In the genomic region with DNA sequence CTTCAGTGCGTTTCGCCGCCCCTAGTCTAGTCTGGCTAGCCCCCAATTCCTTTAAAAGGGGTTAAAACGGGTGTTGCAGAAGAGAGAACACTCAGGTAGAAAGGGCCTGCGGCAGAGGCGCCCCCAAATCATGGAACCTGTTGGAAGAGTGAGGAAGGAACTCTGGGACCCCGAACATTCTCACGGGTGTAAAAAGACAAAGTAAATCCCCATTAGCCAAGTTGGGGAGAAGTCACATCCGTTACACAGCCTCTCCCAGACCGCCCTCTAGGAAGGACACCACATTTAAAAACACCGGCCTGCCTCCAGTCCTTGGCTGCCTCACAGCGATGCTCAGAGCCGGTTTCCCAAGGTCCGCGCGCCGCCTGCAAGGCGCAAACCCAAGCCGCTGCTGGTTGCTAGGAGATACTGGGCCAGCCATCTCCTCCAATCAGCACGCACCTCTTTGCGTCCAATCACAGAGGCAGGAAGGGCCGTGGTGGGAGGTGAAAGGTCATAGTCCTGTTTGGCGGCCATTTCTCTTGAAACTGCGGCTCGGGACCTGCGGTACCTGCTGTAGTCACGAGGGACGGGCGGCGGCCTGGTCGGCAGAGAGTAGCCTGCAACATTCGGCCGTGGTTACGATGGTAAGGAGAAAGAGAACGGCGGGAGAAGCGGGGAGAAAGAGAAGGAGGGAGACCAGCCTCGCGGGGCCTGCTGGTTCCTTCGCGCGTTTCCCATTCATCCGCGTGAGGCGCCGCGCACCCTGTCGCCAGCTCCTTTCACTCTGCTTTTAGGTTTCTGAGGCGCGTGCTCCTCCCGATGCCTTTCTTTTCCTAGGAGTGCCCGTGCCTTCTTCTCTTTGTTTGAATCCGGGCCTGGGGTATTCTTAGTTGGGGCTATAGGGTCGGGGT, we compare ENCODE assay signal across 8 cellular contexts. TPM values are rescaled to one million over a fixed set of nuclear protein-coding genes. Genes with fewer than 3 reads are reported as not detected.
A peak's percentile ranks its signal among the peaks of the same experiment; 100 is the strongest.
DNase-seq lines count a peak whose midpoint lies in the region; ATAC-seq, FAIRE-seq and TF ChIP-seq lines count a peak whose summit lies in the region.

A gene (plus strand): TSS at position 502 of the 893 bp plus-strand sequence. CDS start 122 bp downstream, at position 624.

- peak within 1 kb of the TSS; percentile 75 for H3K27ac ChIP-seq in CD4-positive, alpha-beta memory T cell (ENCODE audit: low read depth, low read length)
- peak within 1 kb of the TSS in 53 of 59 donors; percentile 0 to 91 (median 69) for H3K27ac ChIP-seq in dorsolateral prefrontal cortex
- peak within 1 kb of the TSS; percentile 84 for H3K27ac ChIP-seq in HepG2 (ENCODE audit: extremely low read length, insufficient read depth, low read length)

- H3K36me3 Mint-ChIP-seq in CD4-positive, alpha-beta memory T cell: peaks cover 22 to 25% of the 10 kb centered on the region in 2 donors

- TF ChIP-seq RAD21 in HepG2 (CRISPR knock-in tag; IDR thresholded peaks at IDR 0.05): peak; percentile 29

- peak within 1 kb of the TSS in 1 of 8 donors; percentile 0 for H3K4me3 Mint-ChIP-seq in CD4-positive, alpha-beta memory T cell

- peak; percentile 76 to 83; a peak in 3 of 4 replicates for TF ChIP-seq POLR2A in HepG2 (IDR thresholded peaks at IDR 0.05; ENCODE audit: insufficient read depth in 1 of 2, low read depth in 2 of 2, low read length in 2 of 2)

- FAIRE-seq in HepG2 (lab: Jason Lieb, UNC): peak; percentile 96

- H3K9me3 ChIP-seq in CD4-positive, alpha-beta memory T cell (ENCODE audit: control insufficient read depth in 1 of 2, low read length in 2 of 2): no peaks in the 10 kb centered on the region
- H3K9me3 ChIP-seq in HepG2 (ENCODE audit: low read length): no peaks in the 10 kb centered on the region

- in situ Hi-C loops in HepG2 (cut with HindIII; ENCODE audit: extremely low pct_ligation_motif_present, low pct_unique_long_range_greater_than_20kb): no loop called here

- H3K4me1 Mint-ChIP-seq in CD4-positive, alpha-beta memory T cell: peaks cover 13 to 25% (median 17%) of the 10 kb centered on the region in 4 donors

- TF ChIP-seq EP300 in HepG2 (IDR thresholded peaks at IDR 0.05; ENCODE audit: low read depth in 2 of 2, low read length in 2 of 2) (no peak), HepG2 (CRISPR knock-in tag; IDR thresholded peaks at IDR 0.05; ENCODE audit: borderline replicate concordance) (no peak)

- POLR2A ChIA-PET in CD4-positive, alpha-beta memory T cell (lab: Charles Lee; ENCODE audit: partially characterized antibody): interaction anchor here (1.5 kb wide), 1 partner anchor 84 kb away, joined by 5 read pairs; a partner anchor contains a TSS
- POLR2A ChIA-PET in HepG2 (lab: Yijun Ruan, JAX): interaction anchor here (1.0 kb wide), 1 partner anchor 140 kb away, joined by 5 read pairs; no protein-coding TSS in a partner anchor

- H3K9ac ChIP-seq in HepG2 (ENCODE audit: insufficient read depth, low read depth, low read length): peak within 1 kb of the TSS; percentile 90

- peak within 1 kb of the TSS; percentile 77 to 90 for H3K4me3 ChIP-seq in CD4-positive, alpha-beta memory T cell (ENCODE audit: low read length in 2 of 2)
- H3K4me3 ChIP-seq in dorsolateral prefrontal cortex: peak within 1 kb of the TSS; percentile 58 to 99 (median 86)
- peak within 1 kb of the TSS; percentile 84 to 87 (median 85) for H3K4me3 ChIP-seq in HepG2 (replicated peaks in 1 of 3; ENCODE audit: insufficient read depth in 1 of 3, low read depth in 2 of 3, low read length in 3 of 3)

- H3K4me2 ChIP-seq in HepG2 (ENCODE audit: low read depth, low read length): peak within 1 kb of the TSS; percentile 90

- H2AFZ ChIP-seq in HepG2 (ENCODE audit: low read length): peak within 1 kb of the TSS; percentile 77

- ATAC-seq in GM19438 (IDR thresholded peaks at IDR 0.05; ENCODE audit: low read depth, unreplicated experiment) (peak; percentile 99), HG03571 (IDR thresholded peaks at IDR 0.05; ENCODE audit: unreplicated experiment) (peak; percentile 99), HepG2 (peak; percentile 98)

- H3K27me3 Mint-ChIP-seq in CD4-positive, alpha-beta memory T cell: no peaks in the 10 kb centered on the region

- H3K9me3 Mint-ChIP-seq in CD4-positive, alpha-beta memory T cell: no peaks in the 10 kb centered on the region

- intact Hi-C loops in CD4-positive, alpha-beta memory T cell (cut with micrococcal nuclease): loop anchor here (1.0 to 2.0 kb wide), 4 partner anchors 85 to 1048 kb away; a partner anchor contains a TSS
- intact Hi-C loops in dorsolateral prefrontal cortex (cut with DNase I): loop anchor here in 1 of 2 donors (5.0 kb wide), 1 partner anchor 179 kb away; a partner anchor contains a TSS
- intact Hi-C loops in HepG2 (cut with micrococcal nuclease; ENCODE audit: unreplicated experiment): loop anchor here (5.0 kb wide), 1 partner anchor 139 kb away; a partner anchor contains a TSS

- H4K20me1 ChIP-seq in HepG2 (ENCODE audit: insufficient read depth, low read length): peaks cover 4% of the 10 kb centered on the region

- 4% methylated on average over 43 of the region's 54 CpGs for WGBS in HepG2 (ENCODE audit: low lambda C conversion rate)

- peak within 1 kb of the TSS in 1 of 7 donors; percentile 60 for H3K27ac Mint-ChIP-seq in CD4-positive, alpha-beta memory T cell

- peak; percentile 93 to 96 (median 94) for DNase-seq in CD4-positive, alpha-beta memory T cell
- peak; percentile 94 for DNase-seq in NCI-H774 (lab: John Stamatoyannopoulos, UW)
- peak; percentile 90 to 91 for DNase-seq in activated CD4-positive, alpha-beta T cell treated with anti-CD3 and anti-CD28 coated beads, Interleukin-2, amount 50 U/mL, for 4 hours
- peak; percentile 89 to 97 (median 95) for DNase-seq in dorsolateral prefrontal cortex
- DNase-seq in HepG2 (ENCODE audit: low spot score): peak; percentile 95
- DNase-seq in stimulated activated CD4-positive, alpha-beta T cell treated with anti-CD3 and anti-CD28 coated beads, Interleukin-4, amount 100 ng/mL, for 1 hour: peak; percentile 86

- H3K36me3 ChIP-seq in CD4-positive, alpha-beta memory T cell (ENCODE audit: insufficient read depth, low read length): peaks cover 19% of the 10 kb centered on the region
- peaks cover 2 to 20% of the 10 kb centered on the region in 2 experiments for H3K36me3 ChIP-seq in HepG2 (replicated peaks in 1 of 2; ENCODE audit: control insufficient read depth in 1 of 2, insufficient read depth in 2 of 2, low read length in 2 of 2)

- peaks cover 48% of the 10 kb centered on the region for H3K79me2 ChIP-seq in HepG2 (ENCODE audit: insufficient read depth, low read length)

- CTCF ChIA-PET in CD4-positive, alpha-beta memory T cell (lab: Charles Lee; ENCODE audit: partially characterized antibody): no interaction called here
- CTCF ChIA-PET in HepG2 (lab: Yijun Ruan, JAX; ENCODE audit: low intra/inter-chr PET ratio, low total read pairs): no interaction called here

- no peaks in the 10 kb centered on the region for H3K27me3 ChIP-seq in CD4-positive, alpha-beta memory T cell (ENCODE audit: insufficient read depth, low read length)
- H3K27me3 ChIP-seq in dorsolateral prefrontal cortex (no peaks in the 10 kb centered on the region), HepG2 (ENCODE audit: control insufficient read depth in 1 of 2, insufficient read depth in 2 of 2, low read length in 2 of 2) (no peaks in the 10 kb centered on the region; a peak in 2 of 5 replicates)

- BruUV-seq in HepG2 (replicated peaks; lab: Mats Ljungman, UMichigan): no TSS peak

- peak in 39 of 56 donors; percentile 9 to 57 (median 35) for TF ChIP-seq CTCF in dorsolateral prefrontal cortex (IDR thresholded peaks at IDR 0.05 in 54 of 56, conservative IDR thresholded peaks at IDR 0.05 in 2 of 56; ENCODE audit: low read depth in 1 of 56, partially characterized antibody in 56 of 56)
- TF ChIP-seq CTCF in HepG2 (CRISPR knock-in tag; IDR thresholded peaks at IDR 0.05): peak; percentile 34; the same call in 1 of the 2 replicates

- H3K4me1 ChIP-seq in CD4-positive, alpha-beta memory T cell (ENCODE audit: insufficient read depth, low read length): peaks cover 33% of the 10 kb centered on the region
- H3K4me1 ChIP-seq in HepG2 (ENCODE audit: insufficient read depth, low read length): peaks cover 64% of the 10 kb centered on the region

TF ChIP-seq in HepG2, 621 proteins besides CTCF, POLR2A, EP300 and RAD21 (continues in another document):
- TF ChIP-seq, protein P1, sequence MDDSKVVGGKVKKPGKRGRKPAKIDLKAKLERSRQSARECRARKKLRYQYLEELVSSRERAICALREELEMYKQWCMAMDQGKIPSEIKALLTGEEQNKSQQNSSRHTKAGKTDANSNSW (CRISPR knock-in tag; IDR thresholded peaks at IDR 0.05; ENCODE audit: borderline replicate concordance): no peak
- TF ChIP-seq ZZZ3 (CRISPR knock-in tag; IDR thresholded peaks at IDR 0.05; ENCODE audit: borderline replicate concordance): peak; percentile 81; the same call in 1 of the 2 replicates

RNA-seq across cellular contexts. Expression of the gene that starts here (rescaled TPM):
- total RNA-seq in CD4-positive, alpha-beta memory T cell: 10 to 100 TPM; 16.7 to 19.5 TPM
- 10 to 100 TPM; 42.9 to 60.5 TPM for polyA plus RNA-seq in CD4-positive, alpha-beta memory T cell
- total RNA-seq in dorsolateral prefrontal cortex (10 to 100 TPM in 119 of 120 experiments, 1 to 10 TPM in 1; 8.8 to 28.7 (median 18.1) TPM), HepG2 (2016; rRNA removed; fragmentation: Illumina TruSeq; extraction: Trizol) (77.2 and 94.7 TPM in 2 replicates)
- 26.9 and 33.1 TPM in 2 replicates for total RNA-seq in HepG2 (2016; cell fraction: cytosol; rRNA removed; fragmentation: Illumina TruSeq; extraction: Trizol; ENCODE audit: low read depth)
- total RNA-seq in HepG2 (2016; cell fraction: insoluble cytoplasmic fraction; rRNA removed; fragmentation: Illumina TruSeq; extraction: Trizol): 81.2 and 98.9 TPM in 2 replicates
- total RNA-seq in HepG2 (2016; cell fraction: membrane; rRNA removed; fragmentation: Illumina TruSeq; extraction: Trizol): 44.1 and 49.3 TPM in 2 replicates
- total RNA-seq in HepG2 (2016; cell fraction: nucleus; rRNA removed; fragmentation: Illumina TruSeq; extraction: Trizol): 43.9 and 45.5 TPM in 2 replicates
- polyA plus RNA-seq in HepG2 (2011; rRNA removed): 24.3 and 31.7 TPM in 2 replicates
- polyA plus RNA-seq in HepG2 (2011; cell fraction: cytosol; rRNA removed): 12.6 and 12.9 TPM in 2 replicates
- polyA plus RNA-seq in HepG2 (2011; cell fraction: nucleus; rRNA removed): 5.8 TPM in 2 replicates
- polyA plus RNA-seq in HepG2 (2012): 42.8 and 62.0 TPM in 2 replicates
- polyA plus RNA-seq in HepG2 (2016; cell fraction: cytosol; fragmentation: Illumina TruSeq; extraction: Trizol; ENCODE audit: low read depth): 44.6 and 58.9 TPM in 2 replicates
- polyA plus RNA-seq in HepG2 (2016; cell fraction: insoluble cytoplasmic fraction; fragmentation: Illumina TruSeq; extraction: Trizol; ENCODE audit: low read depth): 161 and 181 TPM in 2 replicates
- polyA plus RNA-seq in HepG2 (2016; cell fraction: membrane; fragmentation: Illumina TruSeq; extraction: Trizol; ENCODE audit: low read depth): 62.3 and 79.4 TPM in 2 replicates
- polyA plus RNA-seq in HepG2 (2016; cell fraction: nucleus; fragmentation: Illumina TruSeq; extraction: Trizol; ENCODE audit: insufficient read depth, low read depth): 67.6 and 85.9 TPM in 2 replicates
- 6.8 and 8.3 TPM in 2 replicates for polyA minus RNA-seq in HepG2 (2011; rRNA and poly(A)+ RNA removed; ENCODE audit: low replicate concordance)
- polyA minus RNA-seq in HepG2 (2011; cell fraction: cytosol; rRNA and poly(A)+ RNA removed): 5.1 and 7.6 TPM in 2 replicates
- 24.0 and 29.7 TPM in 2 replicates for polyA minus RNA-seq in HepG2 (2011; cell fraction: nucleus; rRNA and poly(A)+ RNA removed)

Comparison
In these comparisons a context has a peak if more than half of its experiments do, and no peak if none do; other contexts are left out.
1. Peak in every context shown above with its lines: DNase-seq, ATAC-seq, H3K4me3 ChIP-seq and H3K27ac ChIP-seq.